Comparison of ENCODE assay signal across 8 cellular contexts in the genomic region with DNA sequence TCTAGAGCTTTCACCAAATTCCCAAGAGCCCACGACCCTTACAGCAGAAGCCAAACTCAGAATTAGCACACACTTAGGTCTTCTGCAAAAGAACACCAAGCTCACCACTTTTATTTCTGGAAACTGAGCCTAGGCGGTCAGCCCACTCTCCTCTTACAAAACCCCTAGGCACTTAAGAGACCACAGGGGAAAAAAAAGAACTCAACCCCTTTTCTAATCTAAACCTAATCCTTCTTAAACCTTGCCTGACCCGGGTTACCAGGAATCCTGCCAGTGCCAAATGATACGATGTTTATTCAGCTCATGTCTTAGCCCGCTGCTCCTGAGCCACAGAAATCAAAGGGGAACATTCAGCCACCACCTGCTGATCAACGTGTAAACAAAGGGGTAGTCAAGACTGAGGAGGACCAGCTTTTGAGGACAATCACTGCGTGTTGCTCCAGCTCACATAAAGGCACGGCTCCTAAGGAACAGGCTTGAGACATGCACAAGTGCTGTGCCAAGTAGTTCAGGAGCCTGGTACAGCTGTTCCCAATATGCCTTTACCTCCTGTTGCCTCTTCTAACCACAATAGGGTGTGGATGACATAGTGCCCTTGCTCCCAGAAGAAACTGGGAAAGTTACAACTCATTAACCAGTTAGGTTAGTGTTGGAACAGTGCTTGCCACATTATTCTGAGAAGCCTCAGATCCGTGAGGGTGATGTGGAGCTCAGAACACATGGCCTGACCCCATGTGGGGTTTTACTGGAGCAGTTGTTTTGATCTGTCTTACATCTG. TPM values are rescaled to one million over a fixed set of nuclear protein-coding genes. Genes with fewer than 3 reads are reported as not detected.
DNase-seq lines count a peak whose midpoint lies in the region; ATAC-seq lines count a peak whose summit lies in the region.

No MANE protein-coding gene starts in this region.

- H3K27me3 ChIP-seq in neuronal stem cell (ENCODE audit: control insufficient read depth in 3 of 3, insufficient read depth in 3 of 3, low read depth in 1 of 3, low read length in 3 of 3) = peaks cover 0 to 4% (median 0%) of the 10 kb centered on the region in 3 experiments

- no peak overlapping the region for H4K8ac ChIP-seq in neuronal stem cell (ENCODE audit: low read depth, low read length)

- H2AK5ac ChIP-seq in neuronal stem cell (ENCODE audit: low read depth, low read length) = no peak overlapping the region

- H3K27ac ChIP-seq in epithelial cell of prostate (peak overlapping the region; percentile 28), neuronal stem cell (replicated peaks; ENCODE audit: low read length) (no peak overlapping the region)

- no peak overlapping the region for H3K4ac ChIP-seq in neuronal stem cell (ENCODE audit: low read length)

- H3K27ac Mint-ChIP-seq in activated naive CD8-positive, alpha-beta T cell treated with anti-CD3 and anti-CD28 coated beads, Interleukin-2, amount 50 U/mL, for 24 hours = no peak overlapping the region

- H3K23ac ChIP-seq in neuronal stem cell (ENCODE audit: low read depth, low read length, poor library complexity) = no peak overlapping the region

- no peak overlapping the region for H2BK12ac ChIP-seq in neuronal stem cell (ENCODE audit: low read length)

- no CpG with 5 or more reads among the region's 9 CpGs for WGBS in neuronal stem cell (ENCODE audit: extremely low coverage in 2 of 2, insufficient read length in 2 of 2, insufficient replicate concordance in 1 of 2), 2 donors

- no peak overlapping the region for H3K4me3 ChIP-seq in neuronal stem cell (ENCODE audit: low read length in 2 of 2)

- ATAC-seq in HG02973 (IDR thresholded peaks at IDR 0.05; ENCODE audit: unreplicated experiment) = no peak
- ATAC-seq in activated naive CD8-positive, alpha-beta T cell treated with anti-CD3 and anti-CD28 coated beads, Interleukin-2, amount 50 U/mL, for 24 hours = no peak

- no peak overlapping the region for H3K4me3 Mint-ChIP-seq in activated naive CD8-positive, alpha-beta T cell treated with anti-CD3 and anti-CD28 coated beads, Interleukin-2, amount 50 U/mL, for 24 hours

- peak; percentile 81 for DNase-seq in Daoy (ENCODE audit: low read depth)
- peak; percentile 32 for DNase-seq in NCI-H446 treated with DMSO at 0.1 percent for 48 hours (lab: John Stamatoyannopoulos, UW)
- no peak for DNase-seq in epithelial cell of prostate (ENCODE audit: low read depth, low spot score)
- peak; percentile 41 for DNase-seq in neuronal stem cell (ENCODE audit: low spot score)
- DNase-seq in OCI-M1 (lab: John Stamatoyannopoulos, UW) = no peak
- DNase-seq in HuH-7 (ENCODE audit: low spot score) = no peak
- no peak for DNase-seq in activated naive CD8-positive, alpha-beta T cell treated with anti-CD3 and anti-CD28 coated beads, Interleukin-2, amount 50 U/mL, for 24 hours

- no peak overlapping the region for H3K9ac ChIP-seq in neuronal stem cell (ENCODE audit: low read depth, low read length, poor library complexity)

- H3K79me1 ChIP-seq in neuronal stem cell (ENCODE audit: low read depth, low read length) = no peaks in the 10 kb centered on the region

- no peak overlapping the region for H4K91ac ChIP-seq in neuronal stem cell (ENCODE audit: low read depth, low read length, poor library complexity)

- H2BK5ac ChIP-seq in neuronal stem cell (ENCODE audit: low read length) = no peak overlapping the region

- H2BK15ac ChIP-seq in neuronal stem cell (ENCODE audit: low read length) = no peak overlapping the region

- H3K18ac ChIP-seq in neuronal stem cell (ENCODE audit: low read length) = no peak overlapping the region

- H3K4me1 Mint-ChIP-seq in activated naive CD8-positive, alpha-beta T cell treated with anti-CD3 and anti-CD28 coated beads, Interleukin-2, amount 50 U/mL, for 24 hours = no peaks in the 10 kb centered on the region

- no peaks in the 10 kb centered on the region for H3K9me3 ChIP-seq in neuronal stem cell (replicated peaks in 1 of 2; ENCODE audit: control insufficient read depth in 2 of 2, insufficient read depth in 1 of 2, low read depth in 1 of 2, low read length in 2 of 2)

- H3K14ac ChIP-seq in neuronal stem cell (ENCODE audit: low read length) = no peak overlapping the region

- no peak overlapping the region for H2BK120ac ChIP-seq in neuronal stem cell (ENCODE audit: low read depth, low read length)

- no peaks in the 10 kb centered on the region for H3K27me3 Mint-ChIP-seq in activated naive CD8-positive, alpha-beta T cell treated with anti-CD3 and anti-CD28 coated beads, Interleukin-2, amount 50 U/mL, for 24 hours

- H2AFZ ChIP-seq in neuronal stem cell (ENCODE audit: low read length) = peak overlapping the region; percentile 68

- H3K4me2 ChIP-seq in neuronal stem cell (ENCODE audit: insufficient read depth, low read length, poor library complexity, severe bottlenecking) = no peak overlapping the region

- no peaks in the 10 kb centered on the region for H3K9me3 Mint-ChIP-seq in activated naive CD8-positive, alpha-beta T cell treated with anti-CD3 and anti-CD28 coated beads, Interleukin-2, amount 50 U/mL, for 24 hours

- H3K36me3 Mint-ChIP-seq in activated naive CD8-positive, alpha-beta T cell treated with anti-CD3 and anti-CD28 coated beads, Interleukin-2, amount 50 U/mL, for 24 hours (ENCODE audit: low read depth) = no peaks in the 10 kb centered on the region

- peaks cover 6 to 11% of the 10 kb centered on the region in 2 donors for H3K4me1 ChIP-seq in neuronal stem cell (ENCODE audit: control insufficient read depth in 2 of 2, insufficient read depth in 1 of 2, low read depth in 1 of 2, low read length in 2 of 2)

- H3K36me3 ChIP-seq in neuronal stem cell (replicated peaks in 1 of 2; ENCODE audit: control insufficient read depth in 2 of 2, insufficient read depth in 2 of 2, low read length in 2 of 2) = no peaks in the 10 kb centered on the region

RNA-seq across cellular contexts. Expression of gene ZFAND5, which starts 49.3 kb away (rescaled TPM):
- 113 and 114 TPM in 2 replicates for total RNA-seq in Daoy (2014; rRNA removed; shearing (Covaris generic))
- polyA plus RNA-seq in neuronal stem cell (2013, experiment 1 of 2) = 126 TPM
- polyA plus RNA-seq in neuronal stem cell (2013, experiment 2 of 2) = 127 TPM

Comparison
In these comparisons a context has a peak if more than half of its experiments do, and no peak if none do; other contexts are left out.
1. DNase-seq: peak in Daoy (single experiment), NCI-H446 treated with DMSO at 0.1 percent for 48 hours (single experiment) and neuronal stem cell (single experiment); none in epithelial cell of prostate (single experiment), OCI-M1 (single experiment), HuH-7 (single experiment) and activated naive CD8-positive, alpha-beta T cell treated with anti-CD3 and anti-CD28 coated beads, Interleukin-2, amount 50 U/mL, for 24 hours (single experiment).